Comparison of ENCODE assay signal across 10 cellular contexts in the genomic region with DNA sequence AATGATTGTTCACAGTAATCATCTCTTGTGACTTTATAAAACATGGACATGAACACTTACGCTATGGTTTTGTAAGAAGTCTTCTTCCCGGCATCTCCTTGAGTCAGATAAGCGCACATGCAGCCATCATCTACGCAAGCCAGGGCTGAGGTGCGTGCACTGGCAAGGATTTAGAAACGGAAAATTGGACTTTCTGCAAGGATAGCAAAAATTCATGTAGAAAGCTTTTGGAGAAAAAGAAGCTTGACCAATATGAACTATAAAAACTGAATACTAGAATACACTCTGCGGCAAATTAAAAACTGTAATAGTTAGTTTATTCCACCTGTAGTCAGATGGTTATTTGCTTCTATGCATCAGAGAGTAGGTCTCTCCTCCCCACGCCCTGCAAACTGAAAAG. TPM values are rescaled to one million over a fixed set of nuclear protein-coding genes. Genes with fewer than 3 reads are reported as not detected.
"Had no signal": no experiment of that assay in that cellular context is flagged by ENCODE, and none has a peak within 500 bp of the region (broad histone marks: within the 10 kb centered on the region; RNA-seq: fewer than 3 reads in every experiment).

No MANE protein-coding gene starts in this region.

- H3K4me2 ChIP-seq: KMS-11 had no signal

- H3K4me3 ChIP-seq: K562 had no signal

- ATAC-seq: K562 had no signal

- H3K4me3 Mint-ChIP-seq: IgD-negative memory B cell had no signal

- FAIRE-seq: HTR-8/SVneo, K562 had no signal

- H3K36me3 Mint-ChIP-seq: IgD-negative memory B cell had no signal

- DNase-seq: IMR-90, KBM-7, KG1 had no signal

- H3K9ac ChIP-seq: KMS-11 had no signal

- H3K9me3 Mint-ChIP-seq: IgD-negative memory B cell had no signal

- H3K27ac Mint-ChIP-seq: IgD-negative memory B cell had no signal

- H3K27ac ChIP-seq: HL-60, KMS-11 had no signal

RNA-seq across cellular contexts. Expression of a gene that starts 6.3 kb away (rescaled TPM):
- total RNA-seq: HT-29, HT1080, IMR-90, K562 had no signal
- polyA plus RNA-seq: IgD-negative memory B cell, IMR-90, K562 had no signal

RNA-seq across cellular contexts. Expression of a gene that starts 59.1 kb away (rescaled TPM):
- total RNA-seq: HT-29 had no signal
